12 cellular contexts compared by ENCODE assay signal in the genomic region with DNA sequence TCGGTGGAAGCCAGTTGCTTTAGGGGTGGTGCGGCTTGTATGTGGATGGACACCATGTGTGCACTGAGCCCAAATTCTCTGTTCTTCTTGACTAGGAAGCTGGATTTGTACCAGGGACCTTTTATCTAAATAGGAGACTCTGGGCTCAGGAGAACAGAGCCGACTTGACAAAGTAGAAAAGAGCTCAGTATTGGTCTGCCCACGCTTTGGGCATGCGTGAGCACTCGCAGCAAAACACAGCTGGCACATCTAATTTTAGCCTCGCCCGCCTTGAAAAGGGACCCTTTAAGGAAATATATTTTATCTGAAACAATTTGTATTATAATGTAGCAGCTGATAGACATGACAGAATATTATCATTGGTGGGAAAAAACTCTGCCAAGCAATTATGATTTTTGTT. TPM values are rescaled to one million over a fixed set of nuclear protein-coding genes. Genes with fewer than 3 reads are reported as not detected.
DNase-seq lines count a peak whose midpoint lies in the region; TF ChIP-seq lines count a peak whose summit lies in the region.
"Had no signal": no experiment of that assay in that cellular context is flagged by ENCODE, and none has a peak within 500 bp of the region (broad histone marks: within the 10 kb centered on the region; RNA-seq: fewer than 3 reads in every experiment).

No MANE protein-coding gene starts in this region.

- POLR2A ChIA-PET in SK-N-SH (lab: Yijun Ruan, JAX): interaction anchor here (1.0 to 2.6 kb wide), 5 partner anchors 31 to 363 kb away, joined by 3 to 12 read pairs (median 6); no protein-coding TSS in a partner anchor

- peaks cover 29% of the 10 kb centered on the region for H3F3A ChIP-seq in SK-N-SH (replicated peaks; ENCODE audit: insufficient read depth)

- peak overlapping the region; percentile 73 for H4K8ac ChIP-seq in trophoblast cell (ENCODE audit: low read depth, low read length)

- peaks cover 9 to 20% of the 10 kb centered on the region in 2 experiments; a peak in 3 of 4 replicates for H3K4me1 ChIP-seq in SK-N-SH (ENCODE audit: control insufficient read depth in 1 of 2, insufficient read depth in 2 of 2, low read depth in 1 of 2, low read length in 1 of 2)
- peaks cover 3 to 4% of the 10 kb centered on the region in 2 experiments for H3K4me1 ChIP-seq in trophoblast cell (ENCODE audit: control insufficient read depth in 1 of 2, insufficient read depth in 2 of 2, low read length in 2 of 2)

- H2AFZ ChIP-seq in SK-N-SH (ENCODE audit: low read depth): peak overlapping the region; percentile 90; the same call in 1 of the 2 replicates
- no peak overlapping the region for H2AFZ ChIP-seq in trophoblast cell (ENCODE audit: insufficient read depth, low read length, poor library complexity)

- no peak overlapping the region for H3K18ac ChIP-seq in trophoblast cell (ENCODE audit: low read length)

- H3K36me3 Mint-ChIP-seq in glutamatergic neuron (ENCODE audit: unreplicated experiment): no peaks in the 10 kb centered on the region

- TF ChIP-seq RAD21 in SK-N-SH (IDR thresholded peaks at IDR 0.05; ENCODE audit: low read length): 0 out of 2 replicates have a peak, but pooled peaks have one; percentile 5

- H3K4me2 ChIP-seq in SK-N-SH (peak overlapping the region; percentile 88), trophoblast cell (ENCODE audit: low read length) (peak overlapping the region; percentile 44)

- H3K4ac ChIP-seq in trophoblast cell (ENCODE audit: low read depth, low read length): peak overlapping the region; percentile 62

- H3K27ac ChIP-seq in SK-N-SH (ENCODE audit: low read depth in 2 of 2, low read length in 1 of 2) (peak overlapping the region; percentile 95 to 96), trophoblast cell (ENCODE audit: low read depth, low read length) (peak overlapping the region; percentile 70)

- H2BK12ac ChIP-seq in trophoblast cell (ENCODE audit: low read length): peak overlapping the region; percentile 87

- H3K27me3 Mint-ChIP-seq in glutamatergic neuron (ENCODE audit: unreplicated experiment): peaks cover 2% of the 10 kb centered on the region

- peak overlapping the region; percentile 89 for H3K4me3 ChIP-seq in AG10803 (ENCODE audit: low read length)
- peak overlapping the region; percentile 72 to 83 for H3K4me3 ChIP-seq in SK-N-SH (ENCODE audit: low read depth in 2 of 2, low read length in 1 of 2)
- no peak overlapping the region for H3K4me3 ChIP-seq in trophoblast cell (ENCODE audit: low read depth, low read length)

- H3K36me3 ChIP-seq in SK-N-SH (replicated peaks in 1 of 2; ENCODE audit: control insufficient read depth in 1 of 2, insufficient read depth in 2 of 2, low read length in 1 of 2): no peaks in the 10 kb centered on the region
- H3K36me3 ChIP-seq in trophoblast cell (ENCODE audit: control insufficient read depth in 1 of 2, insufficient read depth in 2 of 2, low read length in 2 of 2): no peaks in the 10 kb centered on the region
- H3K36me3 ChIP-seq: vagina had no signal

- no peaks in the 10 kb centered on the region for H3K9me3 ChIP-seq in SK-N-SH
- no peaks in the 10 kb centered on the region for H3K9me3 ChIP-seq in trophoblast cell (ENCODE audit: insufficient read depth, low read depth, low read length)
- H3K9me3 ChIP-seq: vagina had no signal

- no peak overlapping the region for H3K23ac ChIP-seq in trophoblast cell (ENCODE audit: low read length)

- H3K27ac Mint-ChIP-seq in glutamatergic neuron (ENCODE audit: unreplicated experiment): peak overlapping the region; percentile 44

- peak overlapping the region; percentile 73 for H4K91ac ChIP-seq in trophoblast cell (ENCODE audit: low read depth, low read length)

- no peaks in the 10 kb centered on the region for H3K9me2 ChIP-seq in SK-N-SH

- 33% methylated on average over 8 of the region's 8 CpGs for WGBS in SK-N-SH (ENCODE audit: low lambda C conversion rate)
- WGBS in trophoblast cell (ENCODE audit: extremely low coverage, insufficient coverage, insufficient read length): no CpG with 5 or more reads among the region's 8 CpGs

- peak overlapping the region; percentile 95 for H3K9ac ChIP-seq in SK-N-SH
- H3K9ac ChIP-seq in trophoblast cell (ENCODE audit: low read length): no peak overlapping the region

- no peak for TF ChIP-seq EP300 in SK-N-SH (IDR thresholded peaks at IDR 0.05; ENCODE audit: borderline replicate concordance in 1 of 2, low read depth in 1 of 2, low read length in 1 of 2)

- H4K12ac ChIP-seq in trophoblast cell (ENCODE audit: low read depth, low read length): peak overlapping the region; percentile 54

- peaks cover 16% of the 10 kb centered on the region for H3K79me1 ChIP-seq in trophoblast cell (ENCODE audit: low read length)

- TF ChIP-seq CTCF in AG10803 (conservative IDR thresholded peaks at IDR 0.05; ENCODE audit: low read length): no peak
- TF ChIP-seq CTCF in SK-N-SH (IDR thresholded peaks at IDR 0.05): no peak
- no peak for TF ChIP-seq CTCF in glutamatergic neuron (IDR thresholded peaks at IDR 0.05; ENCODE audit: partially characterized antibody, unreplicated experiment)

- peak overlapping the region; percentile 79 for H3K14ac ChIP-seq in trophoblast cell (ENCODE audit: low read length)

- DNase-seq in AG10803 (ENCODE audit: low read depth) (peak; percentile 38), SK-N-SH (peak; percentile 21), glutamatergic neuron (no peak), trophoblast cell (no peak), HuH-7.5 (ENCODE audit: low spot score) (no peak), SHP77 treated with DMSO at 0.1 percent for 48 hours (lab: John Stamatoyannopoulos, UW) (no peak)
- DNase-seq in activated naive CD4-positive, alpha-beta T cell treated with anti-CD3 and anti-CD28 coated beads, Interleukin-2, amount 50 U/mL, for 16 hours: no peak
- DNase-seq in central memory CD4-positive, alpha-beta T cell: no peak
- DNase-seq: activated CD4-positive, alpha-beta T cell treated with anti-CD3 and anti-CD28 coated beads, Interleukin-2, amount 50 U/mL, for 1 hour; COR-L47; stimulated activated CD4-positive, alpha-beta T cell treated with anti-CD3 and anti-CD28 coated beads, Interleukin-2, amount 100 ng/mL, for 24 hours had no signal

- CTCF ChIA-PET in SK-N-SH (lab: Yijun Ruan, JAX): interaction anchor here (0.7 to 3.5 kb wide), 10 partner anchors 49 to 480 kb away, joined by 3 to 35 read pairs (median 4); no protein-coding TSS in a partner anchor

- H3K9me3 Mint-ChIP-seq in glutamatergic neuron (ENCODE audit: unreplicated experiment): no peaks in the 10 kb centered on the region

- no peaks in the 10 kb centered on the region for H4K20me1 ChIP-seq in SK-N-SH (ENCODE audit: insufficient read depth)

- H3K4me3 Mint-ChIP-seq in glutamatergic neuron (ENCODE audit: unreplicated experiment): peak overlapping the region; percentile 66

- H3K79me2 ChIP-seq in SK-N-SH (ENCODE audit: insufficient read depth): peaks cover 49% of the 10 kb centered on the region
- peaks cover 3% of the 10 kb centered on the region for H3K79me2 ChIP-seq in trophoblast cell (ENCODE audit: control insufficient read depth, insufficient read depth, low read length, poor library complexity)

- peaks cover 38% of the 10 kb centered on the region for H3K4me1 Mint-ChIP-seq in glutamatergic neuron (ENCODE audit: low read depth, unreplicated experiment)

- H3K27me3 ChIP-seq in SK-N-SH (ENCODE audit: insufficient read depth): no peaks in the 10 kb centered on the region
- no peaks in the 10 kb centered on the region for H3K27me3 ChIP-seq in trophoblast cell (ENCODE audit: insufficient read depth, low read length)
- H3K27me3 ChIP-seq: vagina had no signal

- peak overlapping the region; percentile 84 for H2BK5ac ChIP-seq in trophoblast cell (ENCODE audit: low read depth, low read length, poor library complexity)

- peak overlapping the region; percentile 79 for H2AK5ac ChIP-seq in trophoblast cell (ENCODE audit: low read length)

- H2BK120ac ChIP-seq in trophoblast cell (ENCODE audit: insufficient read depth, low read length, poor library complexity): peak overlapping the region; percentile 90

TF ChIP-seq in SK-N-SH, 30 proteins besides CTCF, POLR2A, EP300 and RAD21 (continues in another document):
- TF ChIP-seq, protein P1, sequence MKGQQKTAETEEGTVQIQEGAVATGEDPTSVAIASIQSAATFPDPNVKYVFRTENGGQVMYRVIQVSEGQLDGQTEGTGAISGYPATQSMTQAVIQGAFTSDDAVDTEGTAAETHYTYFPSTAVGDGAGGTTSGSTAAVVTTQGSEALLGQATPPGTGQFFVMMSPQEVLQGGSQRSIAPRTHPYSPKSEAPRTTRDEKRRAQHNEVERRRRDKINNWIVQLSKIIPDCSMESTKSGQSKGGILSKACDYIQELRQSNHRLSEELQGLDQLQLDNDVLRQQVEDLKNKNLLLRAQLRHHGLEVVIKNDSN (IDR thresholded peaks at IDR 0.05; ENCODE audit: borderline replicate concordance, low read depth): no peak
- TF ChIP-seq, protein P2, sequence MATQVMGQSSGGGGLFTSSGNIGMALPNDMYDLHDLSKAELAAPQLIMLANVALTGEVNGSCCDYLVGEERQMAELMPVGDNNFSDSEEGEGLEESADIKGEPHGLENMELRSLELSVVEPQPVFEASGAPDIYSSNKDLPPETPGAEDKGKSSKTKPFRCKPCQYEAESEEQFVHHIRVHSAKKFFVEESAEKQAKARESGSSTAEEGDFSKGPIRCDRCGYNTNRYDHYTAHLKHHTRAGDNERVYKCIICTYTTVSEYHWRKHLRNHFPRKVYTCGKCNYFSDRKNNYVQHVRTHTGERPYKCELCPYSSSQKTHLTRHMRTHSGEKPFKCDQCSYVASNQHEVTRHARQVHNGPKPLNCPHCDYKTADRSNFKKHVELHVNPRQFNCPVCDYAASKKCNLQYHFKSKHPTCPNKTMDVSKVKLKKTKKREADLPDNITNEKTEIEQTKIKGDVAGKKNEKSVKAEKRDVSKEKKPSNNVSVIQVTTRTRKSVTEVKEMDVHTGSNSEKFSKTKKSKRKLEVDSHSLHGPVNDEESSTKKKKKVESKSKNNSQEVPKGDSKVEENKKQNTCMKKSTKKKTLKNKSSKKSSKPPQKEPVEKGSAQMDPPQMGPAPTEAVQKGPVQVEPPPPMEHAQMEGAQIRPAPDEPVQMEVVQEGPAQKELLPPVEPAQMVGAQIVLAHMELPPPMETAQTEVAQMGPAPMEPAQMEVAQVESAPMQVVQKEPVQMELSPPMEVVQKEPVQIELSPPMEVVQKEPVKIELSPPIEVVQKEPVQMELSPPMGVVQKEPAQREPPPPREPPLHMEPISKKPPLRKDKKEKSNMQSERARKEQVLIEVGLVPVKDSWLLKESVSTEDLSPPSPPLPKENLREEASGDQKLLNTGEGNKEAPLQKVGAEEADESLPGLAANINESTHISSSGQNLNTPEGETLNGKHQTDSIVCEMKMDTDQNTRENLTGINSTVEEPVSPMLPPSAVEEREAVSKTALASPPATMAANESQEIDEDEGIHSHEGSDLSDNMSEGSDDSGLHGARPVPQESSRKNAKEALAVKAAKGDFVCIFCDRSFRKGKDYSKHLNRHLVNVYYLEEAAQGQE (IDR thresholded peaks at IDR 0.05; ENCODE audit: low read depth, low read length): no peak
- peak; percentile 14; the same call in 1 of the 2 replicates for TF ChIP-seq SIN3A (IDR thresholded peaks at IDR 0.05; ENCODE audit: borderline replicate concordance, low read depth, low read length)

RNA-seq across cellular contexts. Expression of a gene that starts 1.0 kb away (rescaled TPM):
- 8.2 and 9.9 TPM in 2 replicates for polyA plus RNA-seq in SK-N-SH (2012; rRNA removed)
- polyA plus RNA-seq in SK-N-SH (2012; cell fraction: cytosol; rRNA removed): 6.5 and 8.0 TPM in 2 replicates
- 15.1 and 25.1 TPM in 2 replicates for polyA plus RNA-seq in SK-N-SH (2012; cell fraction: nucleus; rRNA removed)
- total RNA-seq in glutamatergic neuron (ENCODE audit: unreplicated experiment): 65.1 TPM
- polyA plus RNA-seq in trophoblast cell (2013): 10.5 and 10.8 TPM in 2 replicates

Comparison
In these comparisons a context has a peak if more than half of its experiments do, and no peak if none do; other contexts are left out.
1. DNase-seq: peak in AG10803 (single experiment) and SK-N-SH (single experiment); none in glutamatergic neuron (single experiment), trophoblast cell (0 of 2), activated naive CD4-positive, alpha-beta T cell treated with anti-CD3 and anti-CD28 coated beads, Interleukin-2, amount 50 U/mL, for 16 hours (single experiment), central memory CD4-positive, alpha-beta T cell (single experiment), HuH-7.5 (single experiment) and SHP77 treated with DMSO at 0.1 percent for 48 hours (single experiment).